17 cellular contexts compared by ENCODE assay signal in the genomic region with DNA sequence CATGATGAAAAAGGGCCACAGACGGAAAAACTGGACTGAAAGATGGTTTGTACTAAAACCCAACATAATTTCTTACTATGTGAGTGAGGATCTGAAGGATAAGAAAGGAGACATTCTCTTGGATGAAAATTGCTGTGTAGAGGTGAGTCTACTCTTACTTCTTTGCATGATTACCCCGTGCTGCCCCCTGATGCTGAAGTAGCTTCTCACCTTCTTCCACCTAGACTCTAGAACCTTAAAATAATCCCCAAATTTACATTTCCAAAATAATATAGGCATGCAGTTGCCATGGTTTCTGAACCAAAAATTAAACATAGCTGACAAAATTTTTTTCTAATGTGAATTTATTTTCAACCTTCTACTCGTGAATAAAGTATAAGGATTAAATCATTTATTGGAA.
DNase-seq lines count a peak whose midpoint lies in the region; ATAC-seq, FAIRE-seq and TF ChIP-seq lines count a peak whose summit lies in the region.
"Had no signal": no experiment of that assay in that cellular context is flagged by ENCODE, and none has a peak within 500 bp of the region (broad histone marks: within the 10 kb centered on the region; RNA-seq: fewer than 3 reads in every experiment).

No MANE protein-coding gene starts in this region.

- H3K9ac ChIP-seq in OCI-LY3 (ENCODE audit: low read length): peak overlapping the region; percentile 54
- H3K9ac ChIP-seq: GM23248 had no signal

- peak overlapping the region; percentile 59 for H3K4me2 ChIP-seq in OCI-LY3 (ENCODE audit: low read length)
- H3K4me2 ChIP-seq: A549 had no signal

- 0 out of 2 replicates have a peak overlapping the region, but pooled peaks have one; percentile 24 for H3K4me3 ChIP-seq in OCI-LY3 (ENCODE audit: low read length)
- H3K4me3 ChIP-seq: A549, GM23248, K562 had no signal

- FAIRE-seq in GM12892 (lab: Jason Lieb, UNC): peak; percentile 57
- FAIRE-seq: GM18507, H54, K562 had no signal

- no peaks in the 10 kb centered on the region for H4K20me1 ChIP-seq in OCI-LY3 (ENCODE audit: insufficient read depth, low read length)

- peak; percentile 36; the same call in 1 of the 2 replicates for TF ChIP-seq CTCF in OCI-LY3 (IDR thresholded peaks at IDR 0.05; ENCODE audit: low read depth, low read length)

- peaks cover 38% of the 10 kb centered on the region for H3K36me3 Mint-ChIP-seq in memory B cell

- peak overlapping the region; percentile 90 for H3K27ac ChIP-seq in OCI-LY3 (ENCODE audit: low read length)
- H3K27ac ChIP-seq: A549, GM23248, HL-60 had no signal

- H3K27ac Mint-ChIP-seq in memory B cell: peak overlapping the region; percentile 98

- H3K27me3 ChIP-seq in OCI-LY3 (ENCODE audit: low read depth, low read length): no peaks in the 10 kb centered on the region

- no peak overlapping the region for H2AFZ ChIP-seq in OCI-LY3 (ENCODE audit: low read depth, low read length)
- H2AFZ ChIP-seq: GM23248 had no signal

- no peaks in the 10 kb centered on the region for H3K9me3 ChIP-seq in OCI-LY3 (ENCODE audit: insufficient read depth, low read length)
- H3K9me3 ChIP-seq: A549 had no signal

- H3K4me3 Mint-ChIP-seq in memory B cell: peak overlapping the region; percentile 17
- H3K4me3 Mint-ChIP-seq: CD14-positive monocyte had no signal

- no peaks in the 10 kb centered on the region for H3K27me3 Mint-ChIP-seq in memory B cell

- H3K4me1 Mint-ChIP-seq in memory B cell: peaks cover 44% of the 10 kb centered on the region

- no peak for ATAC-seq in memory B cell (ENCODE audit: low read depth)
- ATAC-seq: A549, HCT116, K562 had no signal

- TF ChIP-seq POLR2A in GM12892 (IDR thresholded peaks at IDR 0.05; ENCODE audit: low read depth, low read length): no peak

- peaks cover 64% of the 10 kb centered on the region for H3K4me1 ChIP-seq in OCI-LY3 (ENCODE audit: low read length)

- peaks cover 94% of the 10 kb centered on the region for H3K79me2 ChIP-seq in OCI-LY3 (ENCODE audit: low read length)

- DNase-seq in GM12892 (ENCODE audit: insufficient read length) (no peak), memory B cell (ENCODE audit: low spot score in 2 of 2) (no peak), amniotic stem cell (lab: John Stamatoyannopoulos, UW) (no peak), NCI-H446 (lab: John Stamatoyannopoulos, UW) (no peak), SIG-M5 (lab: John Stamatoyannopoulos, UW) (no peak), T-helper 1 cell (no peak)
- DNase-seq: DMS79, EL, GM23248 had no signal

- no peaks in the 10 kb centered on the region for H3K9me3 Mint-ChIP-seq in memory B cell

- H3K36me3 ChIP-seq in OCI-LY3 (replicated peaks; ENCODE audit: low read depth, low read length): peaks cover 49% of the 10 kb centered on the region
